8 cellular contexts compared by ENCODE assay signal in the genomic region with DNA sequence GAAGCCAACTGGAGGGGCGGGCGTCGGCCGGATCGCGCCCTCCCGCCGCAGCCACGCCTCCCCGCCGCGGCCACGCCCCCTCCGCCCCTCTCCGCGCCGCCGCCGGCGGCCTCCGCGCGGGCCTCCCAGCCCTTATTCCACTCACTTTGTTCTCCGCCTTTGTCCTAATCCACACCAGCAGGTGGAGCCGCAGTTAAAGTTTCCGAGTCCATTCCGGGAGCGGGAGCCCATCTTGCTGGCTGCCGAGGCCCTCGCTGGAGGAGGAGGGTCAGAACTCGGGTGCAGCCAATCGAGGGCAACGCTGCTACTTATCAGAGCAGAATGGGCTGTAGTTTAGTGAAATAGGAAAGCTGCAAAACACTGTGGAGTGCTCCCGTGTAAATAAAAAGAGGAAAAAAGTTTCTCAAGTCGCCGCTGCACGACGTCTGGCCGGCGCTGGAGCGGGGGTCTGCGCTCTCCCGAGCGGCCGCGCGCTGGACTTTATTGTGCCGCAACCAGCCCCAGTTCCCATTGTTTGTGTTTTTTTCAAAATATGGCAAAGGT. TPM values are rescaled to one million over a fixed set of nuclear protein-coding genes. Genes with fewer than 3 reads are reported as not detected.
DNase-seq lines count a peak whose midpoint lies in the region; ATAC-seq and TF ChIP-seq lines count a peak whose summit lies in the region.

A gene (plus strand): TSS at position 271 of the 543 bp plus-strand sequence. CDS start 262 bp downstream, at position 533.

- H3K4me2 ChIP-seq in PC-9: peak within 1 kb of the TSS; percentile 96

- H3K79me2 ChIP-seq in PC-9 (ENCODE audit: low read depth): peaks cover 88% of the 10 kb centered on the region

- H3K9ac ChIP-seq in mucosa of rectum (ENCODE audit: low read depth in 1 of 2, low read length in 2 of 2): peak within 1 kb of the TSS; percentile 83 to 91

- H3K27ac ChIP-seq in PC-9: peak within 1 kb of the TSS; percentile 95
- H3K27ac ChIP-seq in mucosa of rectum (ENCODE audit: low read depth in 2 of 2, low read length in 2 of 2): peak within 1 kb of the TSS; percentile 92 to 96

- TF ChIP-seq CTCF in PC-9 (conservative IDR thresholded peaks at IDR 0.05) (peak; percentile 69), epithelial cell of proximal tubule (conservative IDR thresholded peaks at IDR 0.05; ENCODE audit: low read depth, low read length) (peak; percentile 66)

- H3K4me3 ChIP-seq in PC-9 (peak within 1 kb of the TSS; percentile 92), epithelial cell of proximal tubule (ENCODE audit: low read depth, low read length) (peak within 1 kb of the TSS; percentile 85), mucosa of rectum (ENCODE audit: low read length in 2 of 2) (peak within 1 kb of the TSS; percentile 86 to 97)

- CTCF ChIA-PET in PC-9 (lab: Charles Lee): interaction anchor here (0.5 kb wide), 1 partner anchor 37 kb away, joined by 11 read pairs; no protein-coding TSS in a partner anchor

- in situ Hi-C loops in KBM-7 (cut with MboI; ENCODE audit: low pct_unique_long_range_greater_than_20kb, low sequenced_read_pairs): no loop called here

- no peaks in the 10 kb centered on the region for H3K9me2 ChIP-seq in PC-9 (ENCODE audit: insufficient read depth)

- H3K36me3 ChIP-seq in PC-9 (ENCODE audit: low read depth) (peaks cover 14% of the 10 kb centered on the region), mucosa of rectum (ENCODE audit: control insufficient read depth in 2 of 2, insufficient read depth in 2 of 2, low read length in 2 of 2) (no peaks in the 10 kb centered on the region)

- intact Hi-C loops in PC-9 (cut with micrococcal nuclease; ENCODE audit: unreplicated experiment): loop anchor here (1.0 to 10.0 kb wide), 5 partner anchors 40 to 329 kb away; a partner anchor contains a TSS

- POLR2A ChIA-PET in PC-9 (lab: Charles Lee; ENCODE audit: unreplicated experiment): interaction anchor here (0.9 kb wide), 1 partner anchor 12 kb away, joined by 3 read pairs; no protein-coding TSS in a partner anchor

- H3K9me3 ChIP-seq in PC-9 (ENCODE audit: insufficient read depth, low read depth): no peaks in the 10 kb centered on the region
- H3K9me3 ChIP-seq in mucosa of rectum (ENCODE audit: control insufficient read depth in 2 of 2, low read length in 2 of 2): no peaks in the 10 kb centered on the region

- BruUV-seq in PC-9 (replicated peaks; lab: Mats Ljungman, UMichigan): no TSS peak

- H2AFZ ChIP-seq in PC-9: peak within 1 kb of the TSS; percentile 87

- H4K20me1 ChIP-seq in PC-9 (ENCODE audit: insufficient read depth): no peaks in the 10 kb centered on the region

- ATAC-seq in GM21717 (IDR thresholded peaks at IDR 0.05; ENCODE audit: unreplicated experiment): peak; percentile 75

- peak; percentile 99 for DNase-seq in DMS79 (lab: John Stamatoyannopoulos, UW)
- peak; percentile 98 for DNase-seq in KBM-7
- DNase-seq in PC-9: peak; percentile 95 to 96
- peak; percentile 96 for DNase-seq in activated T-cell treated with anti-CD3 and anti-CD28 coated beads, Interleukin-2, amount 50 U/mL, for 1 hour
- DNase-seq in epithelial cell of proximal tubule (ENCODE audit: low read depth): peak; percentile 80
- DNase-seq in stimulated activated CD8-positive, alpha-beta memory T cell treated with anti-CD3 and anti-CD28 coated beads, Interleukin-7, amount 100 ng/mL, for 1 hour (ENCODE audit: low read depth in 2 of 2): peak; percentile 84 to 88

- H3K4me1 ChIP-seq in PC-9 (replicated peaks; ENCODE audit: insufficient read depth): peaks cover 37% of the 10 kb centered on the region
- peaks cover 10% of the 10 kb centered on the region in 2 donors for H3K4me1 ChIP-seq in mucosa of rectum (ENCODE audit: control insufficient read depth in 2 of 2, insufficient read depth in 2 of 2, low read length in 2 of 2)

- H3K27me3 ChIP-seq in PC-9 (ENCODE audit: insufficient read depth, low read depth) (no peaks in the 10 kb centered on the region), mucosa of rectum (ENCODE audit: control insufficient read depth in 2 of 2, insufficient read depth in 2 of 2, low read length in 2 of 2) (no peaks in the 10 kb centered on the region)

- H3F3A ChIP-seq in PC-9 (ENCODE audit: insufficient read depth, low read depth): peaks cover 18% of the 10 kb centered on the region

RNA-seq across cellular contexts. Expression of the gene that starts here (rescaled TPM):
- total RNA-seq in PC-9 (2021) (25.7 and 39.5 TPM in 2 replicates), epithelial cell of proximal tubule (7.6 and 21.8 TPM in 2 replicates)

Comparison
In these comparisons a context has a peak if more than half of its experiments do, and no peak if none do; other contexts are left out.
1. Peak in every context shown above with its lines: DNase-seq, ATAC-seq, H3K4me3 ChIP-seq and H3K27ac ChIP-seq.